Comparison of ENCODE assay signal across 1 cellular context in the genomic region with DNA sequence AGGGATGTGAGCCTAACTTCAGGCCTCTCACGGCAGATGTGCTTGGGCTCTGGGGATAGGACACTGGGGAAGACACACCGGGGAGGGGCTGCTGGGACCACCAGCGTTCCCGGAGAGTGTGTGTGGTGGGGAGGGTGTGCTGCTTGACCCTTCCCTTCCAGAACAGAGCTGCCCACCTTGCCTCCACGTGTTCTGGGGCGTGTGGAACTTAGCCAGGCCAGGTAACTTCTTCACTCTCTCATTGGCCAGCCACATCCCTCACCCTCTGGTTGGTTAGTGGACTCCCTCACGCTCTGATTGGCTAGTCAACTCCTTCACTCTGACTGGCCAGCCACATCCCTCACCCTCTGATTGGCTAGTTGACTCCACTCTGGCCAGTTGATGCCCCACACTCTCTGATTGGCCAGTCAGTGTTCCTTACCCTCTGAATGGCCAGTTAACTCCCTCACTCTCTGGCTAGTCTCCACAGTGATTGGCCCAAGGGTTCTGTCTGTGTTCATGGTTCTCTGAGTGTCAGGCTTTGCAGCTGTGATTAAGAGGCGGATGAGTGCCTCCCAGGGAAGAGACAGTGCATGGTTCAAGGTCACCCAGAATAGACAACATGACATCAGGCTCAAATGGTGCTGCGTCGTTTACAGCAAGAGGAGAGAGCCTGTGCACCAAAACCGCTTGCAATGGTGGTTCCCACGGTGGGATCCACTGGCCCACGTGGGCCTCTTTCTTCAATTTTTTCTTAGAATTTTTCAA.
A peak's percentile ranks its signal among the peaks of the same experiment; 100 is the strongest.
TF ChIP-seq lines count a peak whose summit lies in the region.

No MANE protein-coding gene starts in this region.

TF ChIP-seq in K562, 482 proteins besides CTCF, POLR2A, EP300 and RAD21 (continued from another document and continues in another):
- TF ChIP-seq CREB3 (tag; conservative IDR thresholded peaks at IDR 0.05; ENCODE audit: low read depth) (0 out of 2 replicates have a peak, but pooled peaks have one; percentile 57), ERF (CRISPR knock-in tag; IDR thresholded peaks at IDR 0.05) (no peak), CHD2 (IDR thresholded peaks at IDR 0.05; ENCODE audit: low read depth, low read length) (peak; percentile 77), E2F3 (CRISPR knock-in tag; IDR thresholded peaks at IDR 0.05) (0 out of 2 replicates have a peak, but pooled peaks have one; percentile 20), ELF4 (CRISPR knock-in tag; IDR thresholded peaks at IDR 0.05) (0 out of 2 replicates have a peak, but pooled peaks have one; percentile 38), XRCC4 (IDR thresholded peaks at IDR 0.05; ENCODE audit: extremely low read depth, insufficient read depth, insufficient read length) (no peak), SMAD4 (CRISPR knock-in tag; conservative IDR thresholded peaks at IDR 0.05) (peak; percentile 78), HOXB6 (CRISPR knock-in tag; IDR thresholded peaks at IDR 0.05; ENCODE audit: borderline replicate concordance) (no peak), ZNF639 (CRISPR knock-in tag; conservative IDR thresholded peaks at IDR 0.05 in 1 of 2, IDR thresholded peaks at IDR 0.05 in 1 of 2) (peak in 1 of 2 experiments; percentile 81; a peak in 2 of 4 replicates), POLR2G (IDR thresholded peaks at IDR 0.05; ENCODE audit: low read depth, low read length) (no peak), NFXL1 (CRISPR knock-in tag; IDR thresholded peaks at IDR 0.05) (0 out of 2 replicates have a peak, but pooled peaks have one; percentile 17), ZKSCAN8 (CRISPR knock-in tag; IDR thresholded peaks at IDR 0.05) (peak; percentile 65; the same call in 1 of the 2 replicates), ATF1 (CRISPR knock-in tag; IDR thresholded peaks at IDR 0.05) (no peak), ATF1 (tag; IDR thresholded peaks at IDR 0.05) (0 out of 2 replicates have a peak, but pooled peaks have one; percentile 35), NRF1 (conservative IDR thresholded peaks at IDR 0.05 in 1 of 2, IDR thresholded peaks at IDR 0.05 in 1 of 2) (0 out of 4 replicates have a peak, but pooled peaks of 1 of the 2 experiments have one; percentile 6), CXXC5 (CRISPR knock-in tag; IDR thresholded peaks at IDR 0.05) (peak; percentile 42; the same call in 1 of the 2 replicates), ZNF644 (tag; IDR thresholded peaks at IDR 0.05; ENCODE audit: low read depth) (peak; percentile 61; the same call in 1 of the 2 replicates), TBP (optimal IDR thresholded peaks at IDR 0.05; ENCODE audit: low read depth, low read length) (peak; percentile 16), NEUROD1 (IDR thresholded peaks at IDR 0.05; ENCODE audit: borderline replicate concordance, low read depth, low read length, partially characterized antibody) (peak; percentile 94), PHF8 (IDR thresholded peaks at IDR 0.05; ENCODE audit: borderline replicate concordance, low read length) (no peak), TAF1 (IDR thresholded peaks at IDR 0.05; ENCODE audit: control insufficient read depth, extremely low read depth, insufficient read depth, low read length, severe bottlenecking) (no peak), ASH1L (IDR thresholded peaks at IDR 0.05; ENCODE audit: borderline replicate concordance, low read depth, partially characterized antibody) (peak; percentile 97), THRB (CRISPR knock-in tag; conservative IDR thresholded peaks at IDR 0.05) (0 out of 2 replicates have a peak, but pooled peaks have one; percentile 71), ZNF395 (CRISPR knock-in tag; IDR thresholded peaks at IDR 0.05) (peak; percentile 54; the same call in 1 of the 2 replicates), MEF2D (tag; conservative IDR thresholded peaks at IDR 0.05; ENCODE audit: low read depth) (peak; percentile 69), ZFP36 (IDR thresholded peaks at IDR 0.05; ENCODE audit: low read depth, low read length, partially characterized antibody) (no peak), ZNF583 (CRISPR knock-in tag; IDR thresholded peaks at IDR 0.05) (peak; percentile 41; the same call in 1 of the 2 replicates), ESRRA (IDR thresholded peaks at IDR 0.05; ENCODE audit: borderline replicate concordance, low read depth) (peak; percentile 61; the same call in 1 of the 2 replicates), MEIS2 (IDR thresholded peaks at IDR 0.05; ENCODE audit: partially characterized antibody) (peak; percentile 16), PRDM10 (IDR thresholded peaks at IDR 0.05; ENCODE audit: partially characterized antibody) (peak; percentile 14), MBD2 (IDR thresholded peaks at IDR 0.05; ENCODE audit: borderline replicate concordance, low read depth) (peak; percentile 96), ZNF584 (CRISPR knock-in tag; IDR thresholded peaks at IDR 0.05; ENCODE audit: low read depth) (0 out of 2 replicates have a peak, but pooled peaks have one; percentile 50), ZNF589 (CRISPR knock-in tag; IDR thresholded peaks at IDR 0.05; ENCODE audit: low read depth) (peak; percentile 84; the same call in 1 of the 2 replicates), CC2D1A (IDR thresholded peaks at IDR 0.05) (peak; percentile 59; the same call in 1 of the 2 replicates), ZNF449 (CRISPR knock-in tag; IDR thresholded peaks at IDR 0.05) (0 out of 2 replicates have a peak, but pooled peaks have one; percentile 56)
- TF ChIP-seq, protein P1, sequence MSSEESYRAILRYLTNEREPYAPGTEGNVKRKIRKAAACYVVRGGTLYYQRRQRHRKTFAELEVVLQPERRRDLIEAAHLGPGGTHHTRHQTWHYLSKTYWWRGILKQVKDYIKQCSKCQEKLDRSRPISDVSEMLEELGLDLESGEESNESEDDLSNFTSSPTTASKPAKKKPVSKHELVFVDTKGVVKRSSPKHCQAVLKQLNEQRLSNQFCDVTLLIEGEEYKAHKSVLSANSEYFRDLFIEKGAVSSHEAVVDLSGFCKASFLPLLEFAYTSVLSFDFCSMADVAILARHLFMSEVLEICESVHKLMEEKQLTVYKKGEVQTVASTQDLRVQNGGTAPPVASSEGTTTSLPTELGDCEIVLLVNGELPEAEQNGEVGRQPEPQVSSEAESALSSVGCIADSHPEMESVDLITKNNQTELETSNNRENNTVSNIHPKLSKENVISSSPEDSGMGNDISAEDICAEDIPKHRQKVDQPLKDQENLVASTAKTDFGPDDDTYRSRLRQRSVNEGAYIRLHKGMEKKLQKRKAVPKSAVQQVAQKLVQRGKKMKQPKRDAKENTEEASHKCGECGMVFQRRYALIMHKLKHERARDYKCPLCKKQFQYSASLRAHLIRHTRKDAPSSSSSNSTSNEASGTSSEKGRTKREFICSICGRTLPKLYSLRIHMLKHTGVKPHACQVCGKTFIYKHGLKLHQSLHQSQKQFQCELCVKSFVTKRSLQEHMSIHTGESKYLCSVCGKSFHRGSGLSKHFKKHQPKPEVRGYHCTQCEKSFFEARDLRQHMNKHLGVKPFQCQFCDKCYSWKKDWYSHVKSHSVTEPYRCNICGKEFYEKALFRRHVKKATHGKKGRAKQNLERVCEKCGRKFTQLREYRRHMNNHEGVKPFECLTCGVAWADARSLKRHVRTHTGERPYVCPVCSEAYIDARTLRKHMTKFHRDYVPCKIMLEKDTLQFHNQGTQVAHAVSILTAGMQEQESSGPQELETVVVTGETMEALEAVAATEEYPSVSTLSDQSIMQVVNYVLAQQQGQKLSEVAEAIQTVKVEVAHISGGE (CRISPR knock-in tag; IDR thresholded peaks at IDR 0.05): peak in 2 of 3 experiments; percentile 17 to 57; a peak in 1 of 6 replicates
- TF ChIP-seq, protein P2, sequence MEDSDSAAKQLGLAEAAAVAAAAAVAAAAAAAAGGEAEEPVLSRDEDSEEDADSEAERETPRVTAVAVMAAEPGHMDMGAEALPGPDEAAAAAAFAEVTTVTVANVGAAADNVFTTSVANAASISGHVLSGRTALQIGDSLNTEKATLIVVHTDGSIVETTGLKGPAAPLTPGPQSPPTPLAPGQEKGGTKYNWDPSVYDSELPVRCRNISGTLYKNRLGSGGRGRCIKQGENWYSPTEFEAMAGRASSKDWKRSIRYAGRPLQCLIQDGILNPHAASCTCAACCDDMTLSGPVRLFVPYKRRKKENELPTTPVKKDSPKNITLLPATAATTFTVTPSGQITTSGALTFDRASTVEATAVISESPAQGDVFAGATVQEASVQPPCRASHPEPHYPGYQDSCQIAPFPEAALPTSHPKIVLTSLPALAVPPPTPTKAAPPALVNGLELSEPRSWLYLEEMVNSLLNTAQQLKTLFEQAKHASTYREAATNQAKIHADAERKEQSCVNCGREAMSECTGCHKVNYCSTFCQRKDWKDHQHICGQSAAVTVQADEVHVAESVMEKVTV (CRISPR knock-in tag; IDR thresholded peaks at IDR 0.05): 0 out of 2 replicates have a peak, but pooled peaks have one; percentile 11
